1 cellular context compared by ENCODE assay signal in genomic region chrX:132501606-132502005, GRCh38.
TF ChIP-seq lines count a peak whose summit lies in the region.

No MANE protein-coding gene starts in this region.

TF ChIP-seq in HEK293, 187 proteins besides CTCF, POLR2A, EP300 and RAD21 (continued from another document):
- TF ChIP-seq ZBTB49 (tag by site-specific recombination; IDR thresholded peaks at IDR 0.05; ENCODE audit: low read depth) = no peak
- no peak for TF ChIP-seq ZNF174 (tag by site-specific recombination; IDR thresholded peaks at IDR 0.05)
- TF ChIP-seq SP7 (tag by site-specific recombination; IDR thresholded peaks at IDR 0.05) = no peak; the same call in 1 of the 2 replicates
- no peak for TF ChIP-seq SALL2 (tag by site-specific recombination; IDR thresholded peaks at IDR 0.05; ENCODE audit: borderline replicate concordance)
- TF ChIP-seq ZNF792 (tag by site-specific recombination; IDR thresholded peaks at IDR 0.05) = no peak
- TF ChIP-seq KLF8 (tag by site-specific recombination; IDR thresholded peaks at IDR 0.05) = no peak
- no peak for TF ChIP-seq PRDM2 (tag by site-specific recombination; IDR thresholded peaks at IDR 0.05; ENCODE audit: borderline replicate concordance)
- TF ChIP-seq MEIS1 (CRISPR knock-in tag; IDR thresholded peaks at IDR 0.05; ENCODE audit: borderline replicate concordance) = no peak
- TF ChIP-seq GFI1B (tag by site-specific recombination; IDR thresholded peaks at IDR 0.05) = no peak
- TF ChIP-seq ZNF785 (tag by site-specific recombination; IDR thresholded peaks at IDR 0.05) = no peak
- no peak for TF ChIP-seq ZNF184 (tag by site-specific recombination; IDR thresholded peaks at IDR 0.05)
- TF ChIP-seq ZNF596 (tag by site-specific recombination; IDR thresholded peaks at IDR 0.05) = no peak
- TF ChIP-seq ZIC2 (tag by site-specific recombination; IDR thresholded peaks at IDR 0.05) = peak; percentile 44
- TF ChIP-seq ZNF202 (tag by site-specific recombination; IDR thresholded peaks at IDR 0.05; ENCODE audit: borderline replicate concordance) = no peak
- TF ChIP-seq KLF9 (tag by site-specific recombination; IDR thresholded peaks at IDR 0.05; ENCODE audit: low read depth) = no peak
- no peak for TF ChIP-seq ZNF350 (tag by site-specific recombination; IDR thresholded peaks at IDR 0.05)
- TF ChIP-seq ZBTB6 (tag by site-specific recombination; IDR thresholded peaks at IDR 0.05) = no peak
